ENCODE assay signal across 8 cellular contexts in genomic region chr1:153958961-153959260, GRCh38. TPM values are rescaled to one million over a fixed set of nuclear protein-coding genes. Genes with fewer than 3 reads are reported as not detected.
DNase-seq lines count a peak whose midpoint lies in the region; ATAC-seq and TF ChIP-seq lines count a peak whose summit lies in the region.

No MANE protein-coding gene starts in this region.

- H3K4me1 ChIP-seq in suprapubic skin, result peaks cover 71% of the 10 kb centered on the region

- peaks cover 60% of the 10 kb centered on the region for H3K4me1 Mint-ChIP-seq in activated CD8-positive, alpha-beta memory T cell treated with anti-CD3 and anti-CD28 coated beads, Interleukin-2, amount 10 ng/mL, durations not matched to agents 7 days and 5 days
- peaks cover 55% of the 10 kb centered on the region for H3K4me1 Mint-ChIP-seq in activated naive CD8-positive, alpha-beta T cell (ENCODE audit: low read depth)

- peak overlapping the region; percentile 81 for H3K27ac ChIP-seq in layer of hippocampus (ENCODE audit: low read depth, low read length)
- H3K27ac ChIP-seq in suprapubic skin, result peak overlapping the region; percentile 92

- TF ChIP-seq EP300 in suprapubic skin (IDR thresholded peaks at IDR 0.05), result no peak

- H3K9me3 ChIP-seq in suprapubic skin, result no peaks in the 10 kb centered on the region

- TF ChIP-seq CTCF in suprapubic skin (IDR thresholded peaks at IDR 0.05), result no peak

- no peak for DNase-seq in activated CD8-positive, alpha-beta memory T cell treated with anti-CD3 and anti-CD28 coated beads, Interleukin-2, amount 10 ng/mL, durations not matched to agents 7 days and 5 days
- DNase-seq in activated CD8-positive, alpha-beta memory T cell treated with anti-CD3 and anti-CD28 coated beads for 24 hours, result no peak
- DNase-seq in suprapubic skin (ENCODE audit: low spot score in 2 of 2), result no peak
- DNase-seq in NCI-H146 (lab: John Stamatoyannopoulos, UW), result no peak

- H3K27me3 ChIP-seq in layer of hippocampus (ENCODE audit: control insufficient read depth, insufficient read depth, low read length) (no peaks in the 10 kb centered on the region), suprapubic skin (no peaks in the 10 kb centered on the region)

- H3K4me3 ChIP-seq in suprapubic skin, result peak overlapping the region; percentile 96

- peak overlapping the region; percentile 97 for H3K4me3 Mint-ChIP-seq in activated CD8-positive, alpha-beta memory T cell treated with anti-CD3 and anti-CD28 coated beads, Interleukin-2, amount 10 ng/mL, durations not matched to agents 7 days and 5 days
- H3K4me3 Mint-ChIP-seq in activated naive CD8-positive, alpha-beta T cell, result peak overlapping the region; percentile 100

- H3K27ac Mint-ChIP-seq in activated CD8-positive, alpha-beta memory T cell treated with anti-CD3 and anti-CD28 coated beads, Interleukin-2, amount 10 ng/mL, durations not matched to agents 7 days and 5 days, result peak overlapping the region; percentile 98
- H3K27ac Mint-ChIP-seq in activated naive CD8-positive, alpha-beta T cell, result peak overlapping the region; percentile 96

- no peaks in the 10 kb centered on the region for H3K9me3 Mint-ChIP-seq in activated CD8-positive, alpha-beta memory T cell treated with anti-CD3 and anti-CD28 coated beads, Interleukin-2, amount 10 ng/mL, durations not matched to agents 7 days and 5 days (ENCODE audit: low read depth)
- no peaks in the 10 kb centered on the region for H3K9me3 Mint-ChIP-seq in activated naive CD8-positive, alpha-beta T cell (ENCODE audit: low read depth)

- H3K36me3 Mint-ChIP-seq in activated CD8-positive, alpha-beta memory T cell treated with anti-CD3 and anti-CD28 coated beads, Interleukin-2, amount 10 ng/mL, durations not matched to agents 7 days and 5 days, result peaks cover 26% of the 10 kb centered on the region
- peaks cover 3% of the 10 kb centered on the region for H3K36me3 Mint-ChIP-seq in activated naive CD8-positive, alpha-beta T cell

- 14% methylated on average over 4 of the region's 4 CpGs for WGBS in suprapubic skin

- TF ChIP-seq POLR2A in suprapubic skin (IDR thresholded peaks at IDR 0.05), result no peak

- no peak for ATAC-seq in activated CD8-positive, alpha-beta memory T cell treated with anti-CD3 and anti-CD28 coated beads, Interleukin-2, amount 10 ng/mL, durations not matched to agents 7 days and 5 days
- no peak for ATAC-seq in GM21529 (IDR thresholded peaks at IDR 0.05; ENCODE audit: unreplicated experiment)
- no peak for ATAC-seq in HG02870 (IDR thresholded peaks at IDR 0.05; ENCODE audit: unreplicated experiment)

- H3K36me3 ChIP-seq in suprapubic skin, result peaks cover 27% of the 10 kb centered on the region

- no peaks in the 10 kb centered on the region for H3K27me3 Mint-ChIP-seq in activated CD8-positive, alpha-beta memory T cell treated with anti-CD3 and anti-CD28 coated beads, Interleukin-2, amount 10 ng/mL, durations not matched to agents 7 days and 5 days
- H3K27me3 Mint-ChIP-seq in activated naive CD8-positive, alpha-beta T cell, result no peaks in the 10 kb centered on the region

- CTCF ChIA-PET in activated CD8-positive, alpha-beta memory T cell treated with anti-CD3 and anti-CD28 coated beads, Interleukin-2, amount 10 ng/mL, durations not matched to agents 7 days and 5 days (lab: Charles Lee), result interaction anchor here (0.7 to 5.0 kb wide), 8 partner anchors 9 to 175 kb away, joined by 3 to 46 read pairs (median 4); partner anchors contain the start of genes CREB3L4, DENND4B, JTB and RAB13

RNA-seq across cellular contexts. Expression of gene CRTC2, which starts 0.5 kb away (rescaled TPM):
- total RNA-seq in activated CD8-positive, alpha-beta memory T cell treated with anti-CD3 and anti-CD28 coated beads, Interleukin-2, amount 10 ng/mL, durations not matched to agents 7 days and 5 days, result 10 to 100 TPM; 86.3 to 98.5 TPM
- total RNA-seq in suprapubic skin, result 10 to 100 TPM; 19.3 to 36.2 (median 24.5) TPM

RNA-seq across cellular contexts. Expression of gene SLC39A1, which starts 4.4 kb away (rescaled TPM):
- 10 to 100 TPM; 38.1 to 48.0 TPM for total RNA-seq in activated CD8-positive, alpha-beta memory T cell treated with anti-CD3 and anti-CD28 coated beads, Interleukin-2, amount 10 ng/mL, durations not matched to agents 7 days and 5 days
- 10 to 100 TPM; 60.0 to 79.5 (median 69.6) TPM for total RNA-seq in suprapubic skin

RNA-seq across cellular contexts. Expression of gene CREB3L4, which starts 8.8 kb away (rescaled TPM):
- 1 to 10 TPM; 6.3 to 8.5 TPM for total RNA-seq in activated CD8-positive, alpha-beta memory T cell treated with anti-CD3 and anti-CD28 coated beads, Interleukin-2, amount 10 ng/mL, durations not matched to agents 7 days and 5 days
- total RNA-seq in suprapubic skin, result 10 to 100 TPM; 16.6 to 41.0 (median 20.3) TPM

RNA-seq across cellular contexts. Expression of gene DENND4B, which starts 12.4 kb away (rescaled TPM):
- total RNA-seq in activated CD8-positive, alpha-beta memory T cell treated with anti-CD3 and anti-CD28 coated beads, Interleukin-2, amount 10 ng/mL, durations not matched to agents 7 days and 5 days, result 100 to 1,000 TPM; 147 to 173 TPM
- 10 to 100 TPM; 20.0 to 45.1 (median 31.0) TPM for total RNA-seq in suprapubic skin

RNA-seq across cellular contexts. Expression of gene JTB, which starts 18.6 kb away (rescaled TPM):
- total RNA-seq in activated CD8-positive, alpha-beta memory T cell treated with anti-CD3 and anti-CD28 coated beads, Interleukin-2, amount 10 ng/mL, durations not matched to agents 7 days and 5 days, result 100 to 1,000 TPM; 127 to 156 TPM
- total RNA-seq in suprapubic skin, result 100 to 1,000 TPM; 145 to 213 (median 182) TPM
